1 cellular context compared by ENCODE assay signal in the genomic region with DNA sequence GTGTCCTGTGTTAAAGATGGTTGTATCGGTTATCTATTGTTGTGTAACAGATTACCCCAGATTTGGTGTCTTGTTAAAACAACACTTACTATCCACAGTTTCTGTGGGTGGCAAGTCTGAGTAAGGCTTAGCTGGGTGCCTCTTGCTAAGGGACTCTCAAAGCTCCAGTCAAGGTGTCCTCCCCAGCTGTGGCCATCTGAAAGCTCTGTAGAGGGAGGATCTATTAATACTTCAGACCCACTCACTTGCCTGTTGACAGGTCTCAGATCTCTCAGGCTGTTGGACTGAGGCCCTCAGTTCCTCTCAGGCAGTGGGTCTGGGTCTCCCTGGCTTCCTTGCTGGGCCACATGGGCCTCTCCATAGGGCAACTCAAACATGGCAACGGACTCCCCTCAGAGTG.
TF ChIP-seq lines count a peak whose summit lies in the region.

No MANE protein-coding gene starts in this region.

TF ChIP-seq in IMR-90, 13 proteins besides CTCF, POLR2A, EP300 and RAD21:
- no peak for TF ChIP-seq CHD1 (IDR thresholded peaks at IDR 0.05; ENCODE audit: low read depth, low read length)
- TF ChIP-seq, protein P1, sequence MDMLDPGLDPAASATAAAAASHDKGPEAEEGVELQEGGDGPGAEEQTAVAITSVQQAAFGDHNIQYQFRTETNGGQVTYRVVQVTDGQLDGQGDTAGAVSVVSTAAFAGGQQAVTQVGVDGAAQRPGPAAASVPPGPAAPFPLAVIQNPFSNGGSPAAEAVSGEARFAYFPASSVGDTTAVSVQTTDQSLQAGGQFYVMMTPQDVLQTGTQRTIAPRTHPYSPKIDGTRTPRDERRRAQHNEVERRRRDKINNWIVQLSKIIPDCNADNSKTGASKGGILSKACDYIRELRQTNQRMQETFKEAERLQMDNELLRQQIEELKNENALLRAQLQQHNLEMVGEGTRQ (IDR thresholded peaks at IDR 0.05; ENCODE audit: low read depth, low read length) = no peak
- TF ChIP-seq MAFK (IDR thresholded peaks at IDR 0.05; ENCODE audit: low read depth, low read length) = no peak
- no peak for TF ChIP-seq RFX5 (IDR thresholded peaks at IDR 0.05; ENCODE audit: low read depth, low read length)
- TF ChIP-seq FOS (IDR thresholded peaks at IDR 0.05; ENCODE audit: low read depth, low read length) = no peak
- TF ChIP-seq, protein P2, sequence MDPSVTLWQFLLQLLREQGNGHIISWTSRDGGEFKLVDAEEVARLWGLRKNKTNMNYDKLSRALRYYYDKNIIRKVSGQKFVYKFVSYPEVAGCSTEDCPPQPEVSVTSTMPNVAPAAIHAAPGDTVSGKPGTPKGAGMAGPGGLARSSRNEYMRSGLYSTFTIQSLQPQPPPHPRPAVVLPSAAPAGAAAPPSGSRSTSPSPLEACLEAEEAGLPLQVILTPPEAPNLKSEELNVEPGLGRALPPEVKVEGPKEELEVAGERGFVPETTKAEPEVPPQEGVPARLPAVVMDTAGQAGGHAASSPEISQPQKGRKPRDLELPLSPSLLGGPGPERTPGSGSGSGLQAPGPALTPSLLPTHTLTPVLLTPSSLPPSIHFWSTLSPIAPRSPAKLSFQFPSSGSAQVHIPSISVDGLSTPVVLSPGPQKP (IDR thresholded peaks at IDR 0.05; ENCODE audit: borderline replicate concordance, low read depth, low read length) = no peak
- TF ChIP-seq CEBPB (IDR thresholded peaks at IDR 0.05; ENCODE audit: low read depth, low read length) = no peak
- TF ChIP-seq RCOR1 (IDR thresholded peaks at IDR 0.05; ENCODE audit: insufficient replicate concordance, low read length) = no peak
- no peak for TF ChIP-seq NFE2L2 (IDR thresholded peaks at IDR 0.05; ENCODE audit: low read depth, low read length)
- no peak for TF ChIP-seq MAZ (IDR thresholded peaks at IDR 0.05; ENCODE audit: borderline replicate concordance, low read depth, low read length)
- no peak for TF ChIP-seq SMC3 (IDR thresholded peaks at IDR 0.05; ENCODE audit: low read depth, low read length)
- no peak for TF ChIP-seq MXI1 (IDR thresholded peaks at IDR 0.05; ENCODE audit: borderline replicate concordance, low read depth, low read length)
- TF ChIP-seq BHLHE40 (IDR thresholded peaks at IDR 0.05; ENCODE audit: low read depth, low read length) = no peak
